In the genomic region with DNA sequence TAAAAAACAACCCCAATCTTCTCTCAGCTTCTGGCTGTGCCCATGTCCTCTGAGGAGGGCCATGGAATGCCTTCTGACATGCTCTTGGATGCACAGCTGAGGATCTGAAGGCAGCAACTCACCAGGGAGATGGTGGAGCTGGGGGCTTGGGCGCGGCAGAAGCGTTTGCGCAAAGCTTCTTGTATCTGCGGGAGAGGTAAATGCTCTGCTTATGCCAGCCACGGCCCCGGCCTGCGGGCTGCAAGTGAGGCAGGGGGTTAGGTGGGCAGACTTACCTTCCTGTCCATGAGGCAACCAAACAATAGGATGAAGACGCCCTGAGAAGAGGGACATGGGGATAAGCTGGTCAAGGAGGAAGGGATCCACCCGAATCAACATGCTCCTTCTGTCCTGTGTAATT, we compare ENCODE assay signal across 28 cellular contexts.
"Had no signal": no experiment of that assay in that cellular context is flagged by ENCODE, and none has a peak within 500 bp of the region (broad histone marks: within the 10 kb centered on the region; RNA-seq: fewer than 3 reads in every experiment).

No MANE protein-coding gene starts in this region.

- H3K9me3 Mint-ChIP-seq: naive B cell; naive thymus-derived CD8-positive, alpha-beta T cell; natural killer cell treated with Interleukin-12 subunit alpha and Interleukin-12 subunit beta and Interleukin-15 and Interleukin-18, amount 100 ng/mL, for 72 hours; nephron progenitor cell; neural crest cell; stimulated activated memory B cell treated with anti-CD40 and anti-IgM and Interleukin-4, amounts not matched to agents 10 μg/mL and 1 μg/mL and 100 μg/mL, for 72 hours had no signal

- H3K9ac ChIP-seq: parathyroid adenoma had no signal

- H3K36me3 ChIP-seq: ovary, right lobe of liver, sigmoid colon, stomach, thoracic aorta, thyroid gland, upper lobe of left lung, vagina had no signal

- H2AFZ ChIP-seq: parathyroid adenoma had no signal

- ATAC-seq: naive thymus-derived CD8-positive, alpha-beta T cell; natural killer cell treated with Interleukin-12 subunit alpha and Interleukin-12 subunit beta and Interleukin-15 and Interleukin-18, amount 100 ng/mL, for 72 hours; psoas muscle; right cardiac atrium; stimulated activated memory B cell treated with anti-CD40 and anti-IgM and Interleukin-4, amounts not matched to agents 10 μg/mL and 1 μg/mL and 100 μg/mL, for 72 hours had no signal

- H3K27me3 Mint-ChIP-seq: naive B cell; naive thymus-derived CD8-positive, alpha-beta T cell; natural killer cell treated with Interleukin-12 subunit alpha and Interleukin-12 subunit beta and Interleukin-15 and Interleukin-18, amount 100 ng/mL, for 72 hours; stimulated activated memory B cell treated with anti-CD40 and anti-IgM and Interleukin-4, amounts not matched to agents 10 μg/mL and 1 μg/mL and 100 μg/mL, for 72 hours had no signal

- H3K4me3 Mint-ChIP-seq: naive B cell; naive thymus-derived CD8-positive, alpha-beta T cell; natural killer cell treated with Interleukin-12 subunit alpha and Interleukin-12 subunit beta and Interleukin-15 and Interleukin-18, amount 100 ng/mL, for 72 hours; nephron progenitor cell; neural crest cell; stimulated activated memory B cell treated with anti-CD40 and anti-IgM and Interleukin-4, amounts not matched to agents 10 μg/mL and 1 μg/mL and 100 μg/mL, for 72 hours had no signal

- DNase-seq: naive B cell; naive thymus-derived CD8-positive, alpha-beta T cell; nephron progenitor cell; occipital lobe; ovary; posterior cingulate gyrus; psoas muscle; right cardiac atrium; right lobe of liver; sigmoid colon; small intestine; stimulated activated CD4-positive, alpha-beta T cell treated with anti-CD3 and anti-CD28 coated beads, Interleukin-15, amount 100 ng/mL, for 24 hours; stimulated activated CD4-positive, alpha-beta T cell treated with anti-CD3 and anti-CD28 coated beads, Interleukin-2, amount 100 ng/mL, for 24 hours; stimulated activated CD4-positive, alpha-beta T cell treated with anti-CD3 and anti-CD28 coated beads, Interleukin-2, amount 100 ng/mL, for 48 hours; stimulated activated CD4-positive, alpha-beta T cell treated with anti-CD3 and anti-CD28 coated beads, Interleukin-4, amount 100 ng/mL, for 24 hours; stimulated activated naive CD4-positive, alpha-beta T cell treated with Interleukin-2 at 50 U/mL for 16 hours; stomach; thyroid gland; trophoblast cell had no signal

- H3K27ac ChIP-seq: ovary, parathyroid adenoma, psoas muscle, right lobe of liver, sigmoid colon, stomach, thoracic aorta, thyroid gland, tibial nerve, upper lobe of left lung, vagina had no signal

- H3K4me1 Mint-ChIP-seq: naive B cell; neural crest cell; stimulated activated memory B cell treated with anti-CD40 and anti-IgM and Interleukin-4, amounts not matched to agents 10 μg/mL and 1 μg/mL and 100 μg/mL, for 72 hours had no signal

- H3K36me3 Mint-ChIP-seq: natural killer cell treated with Interleukin-12 subunit alpha and Interleukin-12 subunit beta and Interleukin-15 and Interleukin-18, amount 100 ng/mL, for 72 hours; stimulated activated memory B cell treated with anti-CD40 and anti-IgM and Interleukin-4, amounts not matched to agents 10 μg/mL and 1 μg/mL and 100 μg/mL, for 72 hours had no signal

- H3K4me1 ChIP-seq: parathyroid adenoma, psoas muscle, right lobe of liver, sigmoid colon, stomach, thyroid gland, tibial nerve, upper lobe of left lung, vagina had no signal

- H3K27ac Mint-ChIP-seq: naive B cell; natural killer cell treated with Interleukin-12 subunit alpha and Interleukin-12 subunit beta and Interleukin-15 and Interleukin-18, amount 100 ng/mL, for 72 hours; nephron progenitor cell; progenitor cell of endocrine pancreas; stimulated activated memory B cell treated with anti-CD40 and anti-IgM and Interleukin-4, amounts not matched to agents 10 μg/mL and 1 μg/mL and 100 μg/mL, for 72 hours had no signal

- H3K27me3 ChIP-seq: ovary, right lobe of liver, sigmoid colon, stomach, thyroid gland, tibial nerve, upper lobe of left lung, vagina had no signal

- H3K4me3 ChIP-seq: ovary, psoas muscle, right lobe of liver, sigmoid colon, stomach, thoracic aorta, thyroid gland, tibial nerve, upper lobe of left lung, vagina had no signal

- H3K9me3 ChIP-seq: ovary, psoas muscle, right lobe of liver, sigmoid colon, stomach, thoracic aorta, thyroid gland, tibial nerve, upper lobe of left lung, vagina had no signal
